Comparison of ENCODE assay signal across 2 cellular contexts in the genomic region with DNA sequence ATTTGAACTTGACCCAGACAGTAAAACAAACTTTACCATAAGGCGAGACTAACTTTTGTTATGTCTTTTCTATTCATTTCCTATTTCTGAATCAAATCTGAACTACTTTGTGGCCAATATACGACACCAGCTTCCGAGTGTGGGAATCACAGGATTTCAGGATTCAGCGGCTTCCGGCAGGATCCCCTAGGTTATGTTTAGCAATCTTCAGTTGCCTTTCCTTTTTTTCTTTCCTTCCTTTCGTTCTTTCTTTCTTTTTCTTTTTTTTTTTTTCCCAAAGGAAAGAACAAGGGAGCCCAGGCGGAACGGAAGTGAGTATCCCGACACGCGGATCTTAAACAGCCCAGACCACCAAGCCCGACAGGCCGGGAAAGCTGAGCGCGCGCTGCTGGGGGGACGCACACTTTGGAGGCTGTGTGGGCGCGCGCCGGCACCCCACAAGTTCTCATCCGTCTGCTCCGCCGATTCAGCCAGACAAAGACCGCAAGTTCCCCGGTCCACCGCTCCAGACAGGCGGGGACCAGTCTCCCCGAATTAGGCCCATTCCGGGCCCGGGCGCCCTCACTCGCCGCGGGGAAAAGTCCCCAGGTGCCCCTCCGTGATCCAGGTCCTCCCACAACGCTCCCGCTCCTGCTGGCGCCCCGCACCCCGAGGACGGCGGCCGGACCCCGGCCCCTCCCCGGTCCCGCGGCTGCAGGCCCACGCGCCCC.
TF ChIP-seq lines count a peak whose summit lies in the region.

No MANE protein-coding gene starts in this region.

TF ChIP-seq in HEK293, 187 proteins besides CTCF, POLR2A, EP300 and RAD21 (continued from another document and continues in another):
- TF ChIP-seq, protein P1, sequence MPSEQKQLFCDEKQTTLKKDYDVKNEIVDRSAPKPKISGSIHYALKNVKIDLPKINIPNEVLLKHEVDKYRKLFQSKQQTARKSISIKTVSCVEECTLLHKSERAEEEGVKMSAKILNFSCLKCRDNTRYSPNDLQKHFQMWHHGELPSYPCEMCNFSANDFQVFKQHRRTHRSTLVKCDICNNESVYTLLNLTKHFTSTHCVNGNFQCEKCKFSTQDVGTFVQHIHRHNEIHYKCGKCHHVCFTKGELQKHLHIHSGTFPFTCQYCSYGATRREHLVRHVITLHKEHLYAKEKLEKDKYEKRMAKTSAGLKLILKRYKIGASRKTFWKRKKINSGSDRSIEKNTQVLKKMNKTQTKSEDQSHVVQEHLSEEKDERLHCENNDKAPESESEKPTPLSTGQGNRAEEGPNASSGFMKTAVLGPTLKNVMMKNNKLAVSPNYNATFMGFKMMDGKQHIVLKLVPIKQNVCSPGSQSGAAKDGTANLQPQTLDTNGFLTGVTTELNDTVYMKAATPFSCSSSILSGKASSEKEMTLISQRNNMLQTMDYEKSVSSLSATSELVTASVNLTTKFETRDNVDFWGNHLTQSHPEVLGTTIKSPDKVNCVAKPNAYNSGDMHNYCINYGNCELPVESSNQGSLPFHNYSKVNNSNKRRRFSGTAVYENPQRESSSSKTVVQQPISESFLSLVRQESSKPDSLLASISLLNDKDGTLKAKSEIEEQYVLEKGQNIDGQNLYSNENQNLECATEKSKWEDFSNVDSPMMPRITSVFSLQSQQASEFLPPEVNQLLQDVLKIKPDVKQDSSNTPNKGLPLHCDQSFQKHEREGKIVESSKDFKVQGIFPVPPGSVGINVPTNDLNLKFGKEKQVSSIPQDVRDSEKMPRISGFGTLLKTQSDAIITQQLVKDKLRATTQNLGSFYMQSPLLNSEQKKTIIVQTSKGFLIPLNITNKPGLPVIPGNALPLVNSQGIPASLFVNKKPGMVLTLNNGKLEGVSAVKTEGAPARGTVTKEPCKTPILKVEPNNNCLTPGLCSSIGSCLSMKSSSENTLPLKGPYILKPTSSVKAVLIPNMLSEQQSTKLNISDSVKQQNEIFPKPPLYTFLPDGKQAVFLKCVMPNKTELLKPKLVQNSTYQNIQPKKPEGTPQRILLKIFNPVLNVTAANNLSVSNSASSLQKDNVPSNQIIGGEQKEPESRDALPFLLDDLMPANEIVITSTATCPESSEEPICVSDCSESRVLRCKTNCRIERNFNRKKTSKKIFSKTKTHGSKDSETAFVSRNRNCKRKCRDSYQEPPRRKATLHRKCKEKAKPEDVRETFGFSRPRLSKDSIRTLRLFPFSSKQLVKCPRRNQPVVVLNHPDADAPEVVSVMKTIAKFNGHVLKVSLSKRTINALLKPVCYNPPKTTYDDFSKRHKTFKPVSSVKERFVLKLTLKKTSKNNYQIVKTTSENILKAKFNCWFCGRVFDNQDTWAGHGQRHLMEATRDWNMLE (tag by site-specific recombination; conservative IDR thresholded peaks at IDR 0.05; ENCODE audit: low read depth) = no peak
- TF ChIP-seq, protein P2, sequence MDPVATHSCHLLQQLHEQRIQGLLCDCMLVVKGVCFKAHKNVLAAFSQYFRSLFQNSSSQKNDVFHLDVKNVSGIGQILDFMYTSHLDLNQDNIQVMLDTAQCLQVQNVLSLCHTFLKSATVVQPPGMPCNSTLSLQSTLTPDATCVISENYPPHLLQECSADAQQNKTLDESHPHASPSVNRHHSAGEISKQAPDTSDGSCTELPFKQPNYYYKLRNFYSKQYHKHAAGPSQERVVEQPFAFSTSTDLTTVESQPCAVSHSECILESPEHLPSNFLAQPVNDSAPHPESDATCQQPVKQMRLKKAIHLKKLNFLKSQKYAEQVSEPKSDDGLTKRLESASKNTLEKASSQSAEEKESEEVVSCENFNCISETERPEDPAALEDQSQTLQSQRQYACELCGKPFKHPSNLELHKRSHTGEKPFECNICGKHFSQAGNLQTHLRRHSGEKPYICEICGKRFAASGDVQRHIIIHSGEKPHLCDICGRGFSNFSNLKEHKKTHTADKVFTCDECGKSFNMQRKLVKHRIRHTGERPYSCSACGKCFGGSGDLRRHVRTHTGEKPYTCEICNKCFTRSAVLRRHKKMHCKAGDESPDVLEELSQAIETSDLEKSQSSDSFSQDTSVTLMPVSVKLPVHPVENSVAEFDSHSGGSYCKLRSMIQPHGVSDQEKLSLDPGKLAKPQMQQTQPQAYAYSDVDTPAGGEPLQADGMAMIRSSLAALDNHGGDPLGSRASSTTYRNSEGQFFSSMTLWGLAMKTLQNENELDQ (tag by site-specific recombination; IDR thresholded peaks at IDR 0.05; ENCODE audit: low read depth) = no peak
- TF ChIP-seq ZNF600 (tag by site-specific recombination; IDR thresholded peaks at IDR 0.05) (peak; percentile 62; the same call in 1 of the 2 replicates), ZNF677 (tag by site-specific recombination; IDR thresholded peaks at IDR 0.05) (no peak), KLF7 (tag by site-specific recombination; IDR thresholded peaks at IDR 0.05; ENCODE audit: borderline replicate concordance) (no peak), ZNF747 (tag by site-specific recombination; IDR thresholded peaks at IDR 0.05) (no peak), ZNF324 (tag by site-specific recombination; IDR thresholded peaks at IDR 0.05) (no peak), ZNF626 (tag by site-specific recombination; IDR thresholded peaks at IDR 0.05) (no peak), ZNF37A (tag by site-specific recombination; IDR thresholded peaks at IDR 0.05) (no peak), ZNF335 (tag by site-specific recombination; conservative IDR thresholded peaks at IDR 0.05) (peak; percentile 97)
- TF ChIP-seq, protein P3, sequence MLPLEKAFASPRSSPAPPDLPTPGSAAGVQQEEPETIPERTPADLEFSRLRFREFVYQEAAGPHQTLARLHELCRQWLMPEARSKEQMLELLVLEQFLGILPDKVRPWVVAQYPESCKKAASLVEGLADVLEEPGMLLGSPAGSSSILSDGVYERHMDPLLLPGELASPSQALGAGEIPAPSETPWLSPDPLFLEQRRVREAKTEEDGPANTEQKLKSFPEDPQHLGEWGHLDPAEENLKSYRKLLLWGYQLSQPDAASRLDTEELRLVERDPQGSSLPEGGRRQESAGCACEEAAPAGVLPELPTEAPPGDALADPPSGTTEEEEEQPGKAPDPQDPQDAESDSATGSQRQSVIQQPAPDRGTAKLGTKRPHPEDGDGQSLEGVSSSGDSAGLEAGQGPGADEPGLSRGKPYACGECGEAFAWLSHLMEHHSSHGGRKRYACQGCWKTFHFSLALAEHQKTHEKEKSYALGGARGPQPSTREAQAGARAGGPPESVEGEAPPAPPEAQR (tag by site-specific recombination; IDR thresholded peaks at IDR 0.05) = no peak
- TF ChIP-seq, protein P4, sequence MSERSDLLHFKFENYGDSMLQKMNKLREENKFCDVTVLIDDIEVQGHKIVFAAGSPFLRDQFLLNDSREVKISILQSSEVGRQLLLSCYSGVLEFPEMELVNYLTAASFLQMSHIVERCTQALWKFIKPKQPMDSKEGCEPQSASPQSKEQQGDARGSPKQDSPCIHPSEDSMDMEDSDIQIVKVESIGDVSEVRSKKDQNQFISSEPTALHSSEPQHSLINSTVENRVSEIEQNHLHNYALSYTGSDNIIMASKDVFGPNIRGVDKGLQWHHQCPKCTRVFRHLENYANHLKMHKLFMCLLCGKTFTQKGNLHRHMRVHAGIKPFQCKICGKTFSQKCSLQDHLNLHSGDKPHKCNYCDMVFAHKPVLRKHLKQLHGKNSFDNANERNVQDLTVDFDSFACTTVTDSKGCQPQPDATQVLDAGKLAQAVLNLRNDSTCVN (tag by site-specific recombination; optimal IDR thresholded peaks at IDR 0.05) = peak; percentile 79

TF ChIP-seq in liver, 16 proteins besides CTCF, POLR2A, EP300 and RAD21 (continued from another document):
- TF ChIP-seq, protein P5, sequence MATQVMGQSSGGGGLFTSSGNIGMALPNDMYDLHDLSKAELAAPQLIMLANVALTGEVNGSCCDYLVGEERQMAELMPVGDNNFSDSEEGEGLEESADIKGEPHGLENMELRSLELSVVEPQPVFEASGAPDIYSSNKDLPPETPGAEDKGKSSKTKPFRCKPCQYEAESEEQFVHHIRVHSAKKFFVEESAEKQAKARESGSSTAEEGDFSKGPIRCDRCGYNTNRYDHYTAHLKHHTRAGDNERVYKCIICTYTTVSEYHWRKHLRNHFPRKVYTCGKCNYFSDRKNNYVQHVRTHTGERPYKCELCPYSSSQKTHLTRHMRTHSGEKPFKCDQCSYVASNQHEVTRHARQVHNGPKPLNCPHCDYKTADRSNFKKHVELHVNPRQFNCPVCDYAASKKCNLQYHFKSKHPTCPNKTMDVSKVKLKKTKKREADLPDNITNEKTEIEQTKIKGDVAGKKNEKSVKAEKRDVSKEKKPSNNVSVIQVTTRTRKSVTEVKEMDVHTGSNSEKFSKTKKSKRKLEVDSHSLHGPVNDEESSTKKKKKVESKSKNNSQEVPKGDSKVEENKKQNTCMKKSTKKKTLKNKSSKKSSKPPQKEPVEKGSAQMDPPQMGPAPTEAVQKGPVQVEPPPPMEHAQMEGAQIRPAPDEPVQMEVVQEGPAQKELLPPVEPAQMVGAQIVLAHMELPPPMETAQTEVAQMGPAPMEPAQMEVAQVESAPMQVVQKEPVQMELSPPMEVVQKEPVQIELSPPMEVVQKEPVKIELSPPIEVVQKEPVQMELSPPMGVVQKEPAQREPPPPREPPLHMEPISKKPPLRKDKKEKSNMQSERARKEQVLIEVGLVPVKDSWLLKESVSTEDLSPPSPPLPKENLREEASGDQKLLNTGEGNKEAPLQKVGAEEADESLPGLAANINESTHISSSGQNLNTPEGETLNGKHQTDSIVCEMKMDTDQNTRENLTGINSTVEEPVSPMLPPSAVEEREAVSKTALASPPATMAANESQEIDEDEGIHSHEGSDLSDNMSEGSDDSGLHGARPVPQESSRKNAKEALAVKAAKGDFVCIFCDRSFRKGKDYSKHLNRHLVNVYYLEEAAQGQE (IDR thresholded peaks at IDR 0.05) = no peak
- TF ChIP-seq HNF4A (conservative IDR thresholded peaks at IDR 0.05) = no peak
- TF ChIP-seq SP1 (IDR thresholded peaks at IDR 0.05) = no peak
- no peak for TF ChIP-seq FOXA1 (IDR thresholded peaks at IDR 0.05)
- no peak for TF ChIP-seq HNF4G (IDR thresholded peaks at IDR 0.05)
- no peak for TF ChIP-seq YY1 (IDR thresholded peaks at IDR 0.05)
- TF ChIP-seq JUND (IDR thresholded peaks at IDR 0.05) = no peak
- no peak for TF ChIP-seq EGR1 (IDR thresholded peaks at IDR 0.05; ENCODE audit: low read depth in 2 of 2)
